8 cellular contexts compared by ENCODE assay signal in genomic region chr3:53269888-53270880, GRCh38. TPM values are rescaled to one million over a fixed set of nuclear protein-coding genes. Genes with fewer than 3 reads are reported as not detected.
DNase-seq lines count a peak whose midpoint lies in the region; ATAC-seq and TF ChIP-seq lines count a peak whose summit lies in the region.

No MANE protein-coding gene starts in this region.

- peak; percentile 77 for ATAC-seq in GM19023 (IDR thresholded peaks at IDR 0.05; ENCODE audit: unreplicated experiment)
- no peak for ATAC-seq in HG03521 (IDR thresholded peaks at IDR 0.05; ENCODE audit: unreplicated experiment)

- DNase-seq in AML-193 (lab: John Stamatoyannopoulos, UW) (peak; percentile 100), SHP77 (lab: John Stamatoyannopoulos, UW) (peak; percentile 98), choroid plexus epithelial cell (ENCODE audit: low read depth) (peak; percentile 93), kidney tubule cell (ENCODE audit: low spot score) (peak; percentile 99), spleen (peak; percentile 85)
- peak; percentile 78 for DNase-seq in Jurkat, Clone E6-1 (ENCODE audit: low read depth, low spot score)

- TF ChIP-seq CTCF in choroid plexus epithelial cell (conservative IDR thresholded peaks at IDR 0.05; ENCODE audit: low read depth, low read length) (no peak), spleen (IDR thresholded peaks at IDR 0.05 in 8 of 11, conservative IDR thresholded peaks at IDR 0.05 in 3 of 11) (no peak)

- intact Hi-C loops in spleen (cut with DNase I; ENCODE audit: low total_unique reads): no loop called here

- peak overlapping the region; percentile 9; the same call in 1 of the 2 replicates for H3K4me3 ChIP-seq in Jurkat, Clone E6-1 (ENCODE audit: low read length)
- H3K4me3 ChIP-seq in choroid plexus epithelial cell (ENCODE audit: low read depth, low read length) (no peak overlapping the region), spleen (peak overlapping the region in 3 of 8 donors; percentile 10 to 39 (median 20))

- no peak for TF ChIP-seq POLR2A in spleen (IDR thresholded peaks at IDR 0.05)

- peaks cover 0 to 29% (median 8%) of the 10 kb centered on the region in 6 donors for H3K4me1 ChIP-seq in spleen

- no peaks in the 10 kb centered on the region for H3K27me3 ChIP-seq in spleen (replicated peaks in 1 of 7)

- H3K36me3 ChIP-seq in spleen: no peaks in the 10 kb centered on the region

- WGBS in spleen, 5 donors: 17 to 62% (median 31%) methylated on average over 8 to 12 of the region's 12 CpGs

- peak overlapping the region; percentile 35 to 92 (median 80) for H3K27ac ChIP-seq in spleen

- no peaks in the 10 kb centered on the region for H3K9me3 ChIP-seq in spleen

RNA-seq across cellular contexts. Expression of gene TKT, which starts 14.4 kb away (rescaled TPM):
- 338 TPM for polyA plus RNA-seq in Jurkat, Clone E6-1 (2012; ENCODE audit: insufficient read depth, insufficient read length)
- 100 to 1,000 TPM; 253 to 490 (median 287) TPM for total RNA-seq in spleen
- polyA plus RNA-seq in spleen: 100 to 1,000 TPM; 110 to 195 (median 137) TPM
